Comparison of ENCODE assay signal across 8 cellular contexts in genomic region chr14:69400154-69400553, GRCh38. TPM values are rescaled to one million over a fixed set of nuclear protein-coding genes. Genes with fewer than 3 reads are reported as not detected.
A peak's percentile ranks its signal among the peaks of the same experiment; 100 is the strongest.
DNase-seq lines count a peak whose midpoint lies in the region; ATAC-seq, FAIRE-seq and TF ChIP-seq lines count a peak whose summit lies in the region.

No MANE protein-coding gene starts in this region.

- in situ Hi-C loops in K562 (cut with MboI) = no loop called here

- DNase-seq in AG04449 (ENCODE audit: low read depth, low spot score) (no peak), HFF-Myc (ENCODE audit: extremely low read depth, low read depth) (no peak), K562 (ENCODE audit: extremely low read depth in 1 of 4, low spot score in 3 of 4) (no peak), mesothelial cell of epicardium (ENCODE audit: low spot score in 2 of 2, unreplicated experiment in 2 of 2) (no peak), H4 (ENCODE audit: low spot score) (no peak), WERI-Rb-1 (no peak), GOT3 (lab: John Stamatoyannopoulos, UW) (no peak)

- H3K9me3 ChIP-seq in K562 (replicated peaks; ENCODE audit: control insufficient read depth, insufficient read depth, low read depth, low read length) = no peaks in the 10 kb centered on the region
- no peaks in the 10 kb centered on the region for H3K9me3 ChIP-seq in WERI-Rb-1 (ENCODE audit: severe bottlenecking)

- no peak for TF ChIP-seq EP300 in K562 (IDR thresholded peaks at IDR 0.05; ENCODE audit: low read length)

- no peaks in the 10 kb centered on the region for H3K27me3 Mint-ChIP-seq in mesothelial cell of epicardium (ENCODE audit: low read depth)

- peaks cover 90% of the 10 kb centered on the region for H3K79me2 ChIP-seq in K562 (ENCODE audit: control insufficient read depth, insufficient read depth, low read length)

- H3K4me3 Mint-ChIP-seq in mesothelial cell of epicardium = peak overlapping the region; percentile 96

- peaks cover 49% of the 10 kb centered on the region for H3K4me1 Mint-ChIP-seq in mesothelial cell of epicardium

- peak overlapping the region; percentile 20 to 94; a peak in 3 of 4 replicates for H3K9ac ChIP-seq in K562 (ENCODE audit: insufficient read depth in 1 of 2, low read depth in 2 of 2, low read length in 2 of 2)

- no peak for TF ChIP-seq POLR2A in K562 (conservative IDR thresholded peaks at IDR 0.05)

- no peak for ATAC-seq in K562
- ATAC-seq in HG03108 (IDR thresholded peaks at IDR 0.05; ENCODE audit: unreplicated experiment) = no peak

- FAIRE-seq in K562 (lab: Jason Lieb, UNC) = no peak

- H4K20me1 ChIP-seq in K562 (replicated peaks; ENCODE audit: control insufficient read depth, insufficient read depth, low read length) = peaks cover 2% of the 10 kb centered on the region; the same call in 1 of the 2 replicates

- CTCF ChIA-PET in AG04449 (lab: Yijun Ruan, JAX) (interaction anchor here (1.3 kb wide), 2 partner anchors 60 to 157 kb away, joined by 4 to 7 read pairs; no protein-coding TSS in a partner anchor), K562 (lab: Yijun Ruan, JAX; ENCODE audit: low intra/inter-chr PET ratio) (no interaction called here)

- peaks cover 20% of the 10 kb centered on the region for H3K36me3 ChIP-seq in K562 (ENCODE audit: control insufficient read depth, insufficient read depth, low read length)
- peaks cover 31% of the 10 kb centered on the region for H3K36me3 ChIP-seq in WERI-Rb-1

- 0% methylated on average over 6 of the region's 6 CpGs for WGBS in K562 (ENCODE audit: insufficient coverage, low coverage, missing lambda C conversion rate)

- no peaks in the 10 kb centered on the region for H3K9me3 Mint-ChIP-seq in mesothelial cell of epicardium

- H3K4me3 ChIP-seq in AG04449 (ENCODE audit: low read depth, low read length) (peak overlapping the region; percentile 90), HFF-Myc (replicated peaks; ENCODE audit: low read depth, low read length) (peak overlapping the region; percentile 96), K562 (peak overlapping the region; percentile 81), WERI-Rb-1 (ENCODE audit: low read depth, low read length) (no peak overlapping the region)

- peak overlapping the region; percentile 40; the same call in 1 of the 3 replicates for H3K27ac ChIP-seq in K562 (ENCODE audit: extremely low read depth, low read depth, low read length)
- H3K27ac ChIP-seq in WERI-Rb-1 = no peak overlapping the region

- H3K9me1 ChIP-seq in K562 (ENCODE audit: control insufficient read depth, insufficient read depth, low read length) = no peaks in the 10 kb centered on the region

- H3K4me2 ChIP-seq in K562 (ENCODE audit: insufficient read depth, low read length) = peak overlapping the region; percentile 87

- no peaks in the 10 kb centered on the region for H3K27me3 ChIP-seq in K562 (ENCODE audit: control insufficient read depth in 2 of 2, insufficient read depth in 2 of 2, low read length in 2 of 2)
- H3K27me3 ChIP-seq in WERI-Rb-1 (ENCODE audit: insufficient read depth, low read depth, severe bottlenecking) = no peaks in the 10 kb centered on the region

- H2AFZ ChIP-seq in K562 (ENCODE audit: low read depth, low read length) = no peak overlapping the region

- TF ChIP-seq CTCF in AG04449 (IDR thresholded peaks at IDR 0.05; ENCODE audit: insufficient read depth, low read length, missing control alignments) (no peak), HFF-Myc (IDR thresholded peaks at IDR 0.05; ENCODE audit: low read depth, low read length, missing control alignments) (no peak), K562 (IDR thresholded peaks at IDR 0.05 in 2 of 3, conservative IDR thresholded peaks at IDR 0.05 in 1 of 3; ENCODE audit: insufficient read depth in 2 of 3, low read depth in 1 of 3, low read length in 3 of 3) (no peak), mesothelial cell of epicardium (IDR thresholded peaks at IDR 0.05; ENCODE audit: unreplicated experiment) (no peak), WERI-Rb-1 (IDR thresholded peaks at IDR 0.05; ENCODE audit: low read depth, low read length) (no peak)

- H3K4me1 ChIP-seq in K562 (replicated peaks in 1 of 2; ENCODE audit: control insufficient read depth in 2 of 2, insufficient read depth in 2 of 2, low read length in 2 of 2) = peaks cover 0 to 10% of the 10 kb centered on the region in 2 experiments; a peak in 4 of 5 replicates

- no peak for TF ChIP-seq RAD21 in K562 (CRISPR knock-in tag; conservative IDR thresholded peaks at IDR 0.05 in 1 of 2, IDR thresholded peaks at IDR 0.05 in 1 of 2)

- peaks cover 7% of the 10 kb centered on the region for H3K36me3 Mint-ChIP-seq in mesothelial cell of epicardium

- POLR2A ChIA-PET in AG04449 (lab: Yijun Ruan, JAX) = no interaction called here
- POLR2A ChIA-PET in K562 (lab: Yijun Ruan, JAX) = interaction anchor here (1.6 kb wide), 1 partner anchor 60 kb away, joined by 5 read pairs; no protein-coding TSS in a partner anchor

- intact Hi-C loops in K562 (cut with micrococcal nuclease) = no loop called here

- BruUV-seq in K562 (replicated peaks; lab: Mats Ljungman, UMichigan) = no TSS peak

- peak overlapping the region; percentile 51 for H3K27ac Mint-ChIP-seq in mesothelial cell of epicardium

RNA-seq across cellular contexts. Expression of gene SLC39A9, which starts 1.7 kb away (rescaled TPM):
- total RNA-seq in K562 (2011; cell fraction: chromatin; rRNA removed; ENCODE audit: low replicate concordance) = 63.1 and 71.1 TPM in 2 replicates
- 82.7 and 94.5 TPM in 2 replicates for total RNA-seq in K562 (2011; cell fraction: nucleolus; rRNA removed)
- total RNA-seq in K562 (2011; cell fraction: nucleoplasm; rRNA removed) = 103 and 120 TPM in 2 replicates
- total RNA-seq in K562 (2014; rRNA removed) = 26.7 and 31.1 TPM in 2 replicates
- 46.4 and 52.8 TPM in 2 replicates for total RNA-seq in K562 (2014; rRNA removed; fragmentation: Illumina TruSeq; extraction: Trizol)
- 44.6 and 47.1 TPM in 2 replicates for total RNA-seq in K562 (2015; rRNA removed; fragmentation: Illumina TruSeq; extraction: Trizol)
- total RNA-seq in K562 (2021) = 40.2 and 41.4 TPM in 2 replicates
- 66.0 and 66.9 TPM in 2 replicates for polyA plus RNA-seq in K562 (2011; rRNA removed)
- polyA plus RNA-seq in K562 (2011; cell fraction: cytosol; rRNA removed) = 38.3 and 52.0 TPM in 2 replicates
- 24.9 and 38.9 TPM in 2 replicates for polyA plus RNA-seq in K562 (2011; cell fraction: nucleus; rRNA removed)
- 17.4 and 20.9 TPM in 2 replicates for polyA plus RNA-seq in K562 (2012)
- 28.3 and 32.5 TPM in 2 replicates for polyA plus RNA-seq in K562 (2014; fragmentation: Illumina TruSeq; extraction: Trizol)
- polyA plus RNA-seq in K562 (2014; fragmentation: Nextera tagmentation; extraction: Ambion mirVana) = 10 to 100 TPM; 18.4 to 24.0 TPM
- polyA plus RNA-seq in K562 (2014; rRNA removed) = 23.0 and 23.7 TPM in 2 replicates
- 134 and 169 TPM in 2 replicates for polyA minus RNA-seq in K562 (2011; rRNA and poly(A)+ RNA removed)
- polyA minus RNA-seq in K562 (2011; cell fraction: cytosol; rRNA and poly(A)+ RNA removed) = 55.0 and 60.7 TPM in 2 replicates
- polyA minus RNA-seq in K562 (2011; cell fraction: nucleus; rRNA and poly(A)+ RNA removed) = 16.2 and 28.7 TPM in 2 replicates
- total RNA-seq in mesothelial cell of epicardium = 59.1 to 59.9 TPM (median 59.4 TPM) in 3 replicates
- total RNA-seq in H4 (2014; rRNA removed; shearing (Covaris generic)) = 107 and 119 TPM in 2 replicates

RNA-seq across cellular contexts. Expression of gene ERH, which starts 2.1 kb away (rescaled TPM):
- total RNA-seq in K562 (2011; cell fraction: chromatin; rRNA removed; ENCODE audit: low replicate concordance) = 26.1 and 39.0 TPM in 2 replicates
- 26.8 and 29.5 TPM in 2 replicates for total RNA-seq in K562 (2011; cell fraction: nucleolus; rRNA removed)
- 45.2 and 60.2 TPM in 2 replicates for total RNA-seq in K562 (2011; cell fraction: nucleoplasm; rRNA removed)
- total RNA-seq in K562 (2014; rRNA removed) (78.2 and 162 TPM in 2 replicates), K562 (2014; rRNA removed; fragmentation: Illumina TruSeq; extraction: Trizol) (245 and 297 TPM in 2 replicates), K562 (2015; rRNA removed; fragmentation: Illumina TruSeq; extraction: Trizol) (236 and 260 TPM in 2 replicates), K562 (2021) (247 and 250 TPM in 2 replicates), mesothelial cell of epicardium (257 to 273 TPM (median 261 TPM) in 3 replicates)
- polyA plus RNA-seq in K562 (2011; rRNA removed) (213 and 281 TPM in 2 replicates), K562 (2014; fragmentation: Illumina TruSeq; extraction: Trizol) (228 and 255 TPM in 2 replicates), K562 (2014; fragmentation: Nextera tagmentation; extraction: Ambion mirVana) (100 to 1,000 TPM; 292 to 474 TPM), K562 (2014; rRNA removed) (207 and 239 TPM in 2 replicates)
- 116 and 153 TPM in 2 replicates for polyA plus RNA-seq in K562 (2011; cell fraction: cytosol; rRNA removed)
- 37.2 and 52.9 TPM in 2 replicates for polyA plus RNA-seq in K562 (2011; cell fraction: nucleus; rRNA removed)
- 163 and 363 TPM in 2 replicates for polyA plus RNA-seq in K562 (2012)
- 104 and 137 TPM in 2 replicates for polyA minus RNA-seq in K562 (2011; rRNA and poly(A)+ RNA removed)
- polyA minus RNA-seq in K562 (2011; cell fraction: cytosol; rRNA and poly(A)+ RNA removed) = 88.4 and 123 TPM in 2 replicates
- polyA minus RNA-seq in K562 (2011; cell fraction: nucleus; rRNA and poly(A)+ RNA removed) = 30.4 and 61.5 TPM in 2 replicates
- 176 and 177 TPM in 2 replicates for total RNA-seq in H4 (2014; rRNA removed; shearing (Covaris generic))
